Comparison of ENCODE assay signal across 1 cellular context in the genomic region with DNA sequence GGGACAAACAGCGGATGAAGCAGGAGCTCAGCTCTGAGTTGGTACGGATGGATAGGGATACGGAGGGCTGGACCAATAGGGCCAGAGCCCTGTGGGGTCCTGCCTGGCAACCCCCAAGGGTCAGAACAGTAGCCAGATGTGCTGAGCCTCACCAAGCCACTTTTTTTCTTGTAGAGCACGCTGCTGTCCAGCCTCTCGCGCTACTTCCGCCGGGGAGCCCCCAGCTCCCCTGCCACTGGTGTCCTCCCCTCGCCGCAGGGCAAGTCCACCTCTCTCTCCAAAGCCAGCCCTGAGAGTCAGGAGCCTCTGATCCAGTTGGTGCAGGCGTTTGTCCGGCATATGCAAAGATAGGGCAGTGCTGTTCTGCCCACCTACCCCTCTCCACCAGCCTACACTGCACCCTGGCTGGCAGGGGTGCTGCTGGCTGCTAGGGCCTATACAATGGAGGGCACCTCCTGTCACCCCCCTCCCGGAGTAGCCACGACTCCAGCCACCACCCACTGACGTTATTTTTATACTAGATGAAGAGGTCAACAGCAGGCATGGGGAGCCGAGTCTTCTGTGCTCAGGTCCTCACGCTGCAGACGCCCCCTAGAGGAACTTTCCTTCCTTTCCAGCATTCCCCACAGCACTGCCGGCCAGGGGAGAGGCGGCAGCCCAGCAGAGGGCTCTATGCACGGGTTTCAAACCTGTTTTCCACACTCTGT.
TF ChIP-seq lines count a peak whose summit lies in the region.

No MANE protein-coding gene starts in this region.

TF ChIP-seq in SK-N-SH, 30 proteins besides CTCF, POLR2A, EP300 and RAD21 (continued from another document):
- TF ChIP-seq, protein P1, sequence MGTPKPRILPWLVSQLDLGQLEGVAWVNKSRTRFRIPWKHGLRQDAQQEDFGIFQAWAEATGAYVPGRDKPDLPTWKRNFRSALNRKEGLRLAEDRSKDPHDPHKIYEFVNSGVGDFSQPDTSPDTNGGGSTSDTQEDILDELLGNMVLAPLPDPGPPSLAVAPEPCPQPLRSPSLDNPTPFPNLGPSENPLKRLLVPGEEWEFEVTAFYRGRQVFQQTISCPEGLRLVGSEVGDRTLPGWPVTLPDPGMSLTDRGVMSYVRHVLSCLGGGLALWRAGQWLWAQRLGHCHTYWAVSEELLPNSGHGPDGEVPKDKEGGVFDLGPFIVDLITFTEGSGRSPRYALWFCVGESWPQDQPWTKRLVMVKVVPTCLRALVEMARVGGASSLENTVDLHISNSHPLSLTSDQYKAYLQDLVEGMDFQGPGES (IDR thresholded peaks at IDR 0.05; ENCODE audit: low read depth, low read length) = no peak
